1 cellular context compared by ENCODE assay signal in genomic region chr3:125589743-125590142, GRCh38.
TF ChIP-seq lines count a peak whose summit lies in the region.

No MANE protein-coding gene starts in this region.

TF ChIP-seq in WTC11, 78 proteins besides CTCF, POLR2A, EP300 and RAD21 (continued from another document):
- TF ChIP-seq ZNF512 (CRISPR knock-in tag; IDR thresholded peaks at IDR 0.05; ENCODE audit: borderline replicate concordance), result no peak
- no peak for TF ChIP-seq GABPB1 (CRISPR knock-in tag; IDR thresholded peaks at IDR 0.05)
- no peak for TF ChIP-seq CDX4 (CRISPR knock-in tag; IDR thresholded peaks at IDR 0.05; ENCODE audit: borderline replicate concordance)
- no peak for TF ChIP-seq FOXJ3 (CRISPR knock-in tag; IDR thresholded peaks at IDR 0.05; ENCODE audit: borderline replicate concordance)
- TF ChIP-seq GRHL2 (CRISPR knock-in tag; IDR thresholded peaks at IDR 0.05; ENCODE audit: insufficient replicate concordance, severe bottlenecking), result no peak
- no peak for TF ChIP-seq JUN (CRISPR knock-in tag; IDR thresholded peaks at IDR 0.05)
- no peak for TF ChIP-seq ESRRA (CRISPR knock-in tag; IDR thresholded peaks at IDR 0.05; ENCODE audit: borderline replicate concordance)
- no peak for TF ChIP-seq STAT6 (CRISPR knock-in tag; conservative IDR thresholded peaks at IDR 0.05; ENCODE audit: low read depth)
TF ChIP-seq in WTC11: peak in this region for 0.
